In the genomic region with DNA sequence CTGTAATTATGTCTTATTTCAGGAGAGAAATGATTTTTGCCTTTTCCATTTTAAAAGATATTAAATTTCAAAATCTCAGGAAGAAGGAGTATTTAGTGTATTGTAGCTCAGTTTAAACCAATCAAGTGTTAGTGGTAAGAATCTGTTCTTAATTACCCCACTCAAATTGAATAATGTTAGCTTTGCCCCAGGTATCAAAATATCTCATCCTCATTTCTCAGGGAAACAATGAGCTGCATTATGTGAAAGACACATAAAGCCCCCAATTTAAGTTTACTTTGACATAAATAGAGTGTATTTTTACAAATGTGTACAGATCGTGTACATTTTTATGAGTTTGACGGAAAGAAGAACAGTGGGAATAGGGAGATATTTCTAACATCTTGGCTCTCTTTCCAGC, we compare ENCODE assay signal across 8 cellular contexts.
"Had no signal": no experiment of that assay in that cellular context is flagged by ENCODE, and none has a peak within 500 bp of the region (broad histone marks: within the 10 kb centered on the region; RNA-seq: fewer than 3 reads in every experiment).

No MANE protein-coding gene starts in this region.

- ATAC-seq: HCT116, K562 had no signal

- H3K36me3 ChIP-seq: HAP-1 had no signal

- H3K9me3 ChIP-seq: HAP-1 had no signal

- H3K4me1 ChIP-seq: HAP-1 had no signal

- H3K4me3 ChIP-seq: GM23248, HAP-1, K562 had no signal

- H2AFZ ChIP-seq: GM23248 had no signal

- H3K9ac ChIP-seq: GM23248 had no signal

- H3K27ac Mint-ChIP-seq: HFFc6 had no signal

- DNase-seq: GM23248, GOT3, H7, HFFc6, IMR-90 had no signal

- H3K4me3 Mint-ChIP-seq: HFFc6 had no signal

- H3K27ac ChIP-seq: GM23248 had no signal
